Comparison of ENCODE assay signal across 20 cellular contexts in the genomic region with DNA sequence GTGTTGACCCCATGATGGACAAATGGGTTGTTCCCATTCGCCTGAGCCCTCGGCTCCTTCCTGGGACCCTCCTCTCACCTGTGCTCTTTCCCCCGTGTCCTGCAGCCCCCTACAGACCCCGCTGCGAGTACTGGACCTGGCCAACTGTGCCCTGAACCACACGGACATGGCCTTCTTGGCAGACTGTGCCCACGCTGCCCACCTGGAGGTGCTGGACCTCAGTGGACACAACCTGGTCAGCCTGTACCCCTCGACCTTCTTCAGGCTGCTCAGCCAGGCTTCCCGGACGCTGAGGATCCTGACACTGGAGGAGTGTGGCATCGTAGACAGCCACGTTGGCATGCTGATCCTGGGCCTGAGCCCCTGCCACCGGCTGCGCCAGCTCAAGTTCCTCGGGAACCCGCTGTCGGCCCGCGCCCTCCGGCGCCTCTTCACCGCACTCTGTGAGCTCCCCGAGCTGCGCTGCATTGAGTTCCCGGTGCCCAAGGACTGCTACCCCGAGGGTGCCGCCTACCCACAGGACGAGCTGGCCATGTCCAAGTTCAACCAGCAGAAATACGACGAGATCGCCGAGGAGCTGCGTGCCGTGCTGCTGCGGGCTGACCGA. TPM values are rescaled to one million over a fixed set of nuclear protein-coding genes. Genes with fewer than 3 reads are reported as not detected.
A peak's percentile ranks its signal among the peaks of the same experiment; 100 is the strongest.
DNase-seq lines count a peak whose midpoint lies in the region; ATAC-seq, FAIRE-seq and TF ChIP-seq lines count a peak whose summit lies in the region.
"Had no signal": no experiment of that assay in that cellular context is flagged by ENCODE, and none has a peak within 500 bp of the region (broad histone marks: within the 10 kb centered on the region; RNA-seq: fewer than 3 reads in every experiment).

No MANE protein-coding gene starts in this region.

- no peak overlapping the region for H2AFZ ChIP-seq in H1 (ENCODE audit: low read length)
- H2AFZ ChIP-seq in neuronal stem cell (ENCODE audit: low read length) = no peak overlapping the region

- peaks cover 0 to 6% of the 10 kb centered on the region in 2 experiments for H4K20me1 ChIP-seq in H1 (replicated peaks in 1 of 2; ENCODE audit: control insufficient read depth in 1 of 2, insufficient read depth in 2 of 2, low read length in 2 of 2)

- no peak overlapping the region for H3K56ac ChIP-seq in H1 (replicated peaks; ENCODE audit: insufficient read length, low read depth, low read length)

- no peak overlapping the region for H3K9ac ChIP-seq in H1 (replicated peaks in 1 of 4; ENCODE audit: extremely low read depth in 1 of 4, low read depth in 3 of 4, low read length in 3 of 4)
- H3K9ac ChIP-seq in neuronal stem cell (ENCODE audit: low read depth, low read length, poor library complexity) = no peak overlapping the region

- H3K27ac ChIP-seq in H1 (ENCODE audit: low read depth, low read length) (no peak overlapping the region; the same call in 1 of the 2 replicates), neuronal stem cell (replicated peaks; ENCODE audit: low read length) (no peak overlapping the region), upper lobe of right lung (no peak overlapping the region)
- H3K27ac ChIP-seq: C4-2B, SJCRH30 had no signal

- no peak overlapping the region for H2AK5ac ChIP-seq in H1 (ENCODE audit: low read depth, low read length)
- peak overlapping the region; percentile 53 for H2AK5ac ChIP-seq in neuronal stem cell (ENCODE audit: low read depth, low read length)

- TF ChIP-seq RAD21 in H1 (IDR thresholded peaks at IDR 0.05 in 1 of 2, conservative IDR thresholded peaks at IDR 0.05 in 1 of 2; ENCODE audit: low read depth in 2 of 2, low read length in 2 of 2) = no peak

- H3K27me3 ChIP-seq in H1 (replicated peaks in 1 of 4; ENCODE audit: control insufficient read depth in 3 of 4, extremely low read depth in 1 of 4, insufficient read depth in 3 of 4, low read length in 3 of 4) = no peaks in the 10 kb centered on the region
- no peaks in the 10 kb centered on the region for H3K27me3 ChIP-seq in neuronal stem cell (ENCODE audit: control insufficient read depth in 3 of 3, insufficient read depth in 3 of 3, low read depth in 1 of 3, low read length in 3 of 3)
- H3K27me3 ChIP-seq in upper lobe of right lung = peaks cover 8% of the 10 kb centered on the region
- H3K27me3 ChIP-seq: SJCRH30 had no signal

- H4K5ac ChIP-seq in H1 (ENCODE audit: insufficient read length, low read depth, low read length) = no peak overlapping the region

- CTCF ChIA-PET in H1 (lab: Charles Lee; ENCODE audit: partially characterized antibody) = interaction anchor here (0.6 to 1.9 kb wide), 9 partner anchors 9 to 252 kb away, joined by 3 to 5 read pairs (median 3); no protein-coding TSS in a partner anchor

- H2BK15ac ChIP-seq in H1 (ENCODE audit: low read length) = no peak overlapping the region
- H2BK15ac ChIP-seq in neuronal stem cell (ENCODE audit: low read length) = no peak overlapping the region

- no peaks in the 10 kb centered on the region for H3K79me2 ChIP-seq in H1 (ENCODE audit: control insufficient read depth in 1 of 2, insufficient read depth in 2 of 2, low read length in 2 of 2)

- no peak overlapping the region for H2BK20ac ChIP-seq in H1 (ENCODE audit: low read length)

- TF ChIP-seq EP300 in H1 (IDR thresholded peaks at IDR 0.05; ENCODE audit: borderline replicate concordance in 1 of 2, low read depth in 2 of 2, low read length in 2 of 2) = no peak

- H3K9me3 ChIP-seq in H1 (ENCODE audit: insufficient read depth in 2 of 2, low read depth in 1 of 2, low read length in 1 of 2) (no peaks in the 10 kb centered on the region), neuronal stem cell (replicated peaks in 1 of 2; ENCODE audit: control insufficient read depth in 2 of 2, insufficient read depth in 1 of 2, low read depth in 1 of 2, low read length in 2 of 2) (no peaks in the 10 kb centered on the region), upper lobe of right lung (no peaks in the 10 kb centered on the region)
- H3K9me3 ChIP-seq: SJCRH30 had no signal

- H2BK120ac ChIP-seq in H1 (replicated peaks; ENCODE audit: low read depth, low read length) = no peak overlapping the region
- H2BK120ac ChIP-seq in neuronal stem cell (ENCODE audit: low read depth, low read length) = no peak overlapping the region

- peaks cover 0 to 2% (median 0%) of the 10 kb centered on the region in 4 experiments; a peak in 1 of 7 replicates for H3K4me1 ChIP-seq in H1 (replicated peaks in 1 of 4; ENCODE audit: control insufficient read depth in 3 of 4, insufficient read depth in 4 of 4, low read length in 3 of 4)
- peaks cover 1 to 12% of the 10 kb centered on the region in 2 donors for H3K4me1 ChIP-seq in neuronal stem cell (ENCODE audit: control insufficient read depth in 2 of 2, insufficient read depth in 1 of 2, low read depth in 1 of 2, low read length in 2 of 2)
- peaks cover 4% of the 10 kb centered on the region for H3K4me1 ChIP-seq in upper lobe of right lung

- no peak overlapping the region for H3K4me3 ChIP-seq in H1 (ENCODE audit: extremely low read depth in 1 of 4, insufficient read depth in 2 of 4, low read depth in 3 of 4, low read length in 4 of 4)
- no peak overlapping the region for H3K4me3 ChIP-seq in neuronal stem cell (ENCODE audit: low read length in 2 of 2)
- no peak overlapping the region for H3K4me3 ChIP-seq in upper lobe of right lung
- H3K4me3 ChIP-seq: SJCRH30 had no signal

- H3K36me3 ChIP-seq in H1 (ENCODE audit: control insufficient read depth in 2 of 4, insufficient read depth in 4 of 4, low read length in 3 of 4) (no peaks in the 10 kb centered on the region), neuronal stem cell (replicated peaks in 1 of 2; ENCODE audit: control insufficient read depth in 2 of 2, insufficient read depth in 2 of 2, low read length in 2 of 2) (peaks cover 0 to 1% of the 10 kb centered on the region in 2 donors), upper lobe of right lung (no peaks in the 10 kb centered on the region)
- H3K36me3 ChIP-seq: SJCRH30 had no signal

- H3K4ac ChIP-seq in H1 (replicated peaks; ENCODE audit: insufficient read length, low read depth, low read length) = no peak overlapping the region
- H3K4ac ChIP-seq in neuronal stem cell (ENCODE audit: low read length) = no peak overlapping the region

- H3K23ac ChIP-seq in H1 (ENCODE audit: insufficient read length) = no peak overlapping the region
- H3K23ac ChIP-seq in neuronal stem cell (ENCODE audit: low read depth, low read length, poor library complexity) = peak overlapping the region; percentile 34

- TF ChIP-seq POLR2A in H1 (IDR thresholded peaks at IDR 0.05; ENCODE audit: control extremely low read depth in 1 of 2, low read depth in 2 of 2, low read length in 2 of 2) = no peak

- DNase-seq in cardiac septum (ENCODE audit: low spot score) = peak; percentile 74
- no peak for DNase-seq in left cardiac atrium
- DNase-seq in H1 (ENCODE audit: low read depth in 1 of 2, low spot score in 2 of 2) = no peak
- DNase-seq in neuronal stem cell (ENCODE audit: low spot score) = no peak
- DNase-seq in upper lobe of right lung = peak; percentile 63
- DNase-seq in NCI-H446 treated with DMSO at 0.1 percent for 48 hours (lab: John Stamatoyannopoulos, UW) = no peak
- no peak for DNase-seq in DMS79 treated with DMSO at 0.1 percent for 48 hours (lab: John Stamatoyannopoulos, UW)
- DNase-seq: EL, H7, NCI-H187, NCI-H345, NCI-H526 treated with DMSO at 0.1 percent for 48 hours, OCI-M1, RPMI8226, SJCRH30 had no signal

- no peak overlapping the region for H2BK5ac ChIP-seq in H1 (ENCODE audit: low read depth, low read length)
- H2BK5ac ChIP-seq in neuronal stem cell (ENCODE audit: low read length) = no peak overlapping the region

- no peak for ATAC-seq in left cardiac atrium
- ATAC-seq in upper lobe of right lung = no peak
- no peak for ATAC-seq in activated CD4-positive, CD25-positive, alpha-beta regulatory T cell treated with anti-CD3 and anti-CD28 coated beads, Interleukin-2, amount 50 U/mL, for 24 hours

- POLR2A ChIA-PET in H1 (lab: Charles Lee; ENCODE audit: partially characterized antibody) = interaction anchor here (1.2 to 1.6 kb wide), 2 partner anchors 13 to 23 kb away, joined by 4 to 5 read pairs; a partner anchor contains a TSS

- FAIRE-seq in H1 (lab: Jason Lieb, UNC) = no peak
- FAIRE-seq: GM19239 had no signal

- WGBS in H1 (ENCODE audit: extremely low coverage in 1 of 2, insufficient coverage in 1 of 2, insufficient read length in 1 of 2, insufficient replicate concordance in 2 of 2, low coverage in 1 of 2, low lambda C conversion rate in 2 of 2, missing lambda C conversion rate in 1 of 2), 2 experiments = 93% methylated on average over 36 of the region's 36 CpGs; no CpG with 5 or more reads in 1 of the 2 experiments
- WGBS in neuronal stem cell (ENCODE audit: extremely low coverage in 2 of 2, insufficient read length in 2 of 2, insufficient replicate concordance in 1 of 2), 2 donors = no CpG with 5 or more reads among the region's 36 CpGs

- no peak overlapping the region for H3K4me2 ChIP-seq in H1 (ENCODE audit: insufficient read depth in 1 of 2, low read depth in 2 of 2, low read length in 2 of 2)
- H3K4me2 ChIP-seq in neuronal stem cell (ENCODE audit: insufficient read depth, low read length, poor library complexity, severe bottlenecking) = no peak overlapping the region

- intact Hi-C loops in cardiac septum (cut with DNase I) (no loop called here), left cardiac atrium (cut with DNase I) (no loop called here), upper lobe of right lung (cut with DNase I) (no loop called here)

- H3K14ac ChIP-seq in H1 (ENCODE audit: insufficient read length) = no peak overlapping the region
- no peak overlapping the region for H3K14ac ChIP-seq in neuronal stem cell (ENCODE audit: low read length)

- TF ChIP-seq CTCF in H1 (IDR thresholded peaks at IDR 0.05; ENCODE audit: control extremely low read depth in 1 of 3, insufficient read depth in 1 of 3, low read depth in 1 of 3, low read length in 3 of 3) (no peak), upper lobe of right lung (IDR thresholded peaks at IDR 0.05) (no peak)

- H2BK12ac ChIP-seq in H1 (ENCODE audit: low read depth, low read length) = 0 out of 2 replicates have a peak overlapping the region, but pooled peaks have one; percentile 43
- H2BK12ac ChIP-seq in neuronal stem cell (ENCODE audit: low read length) = no peak overlapping the region

- no peaks in the 10 kb centered on the region for H3K23me2 ChIP-seq in H1 (ENCODE audit: low read depth, low read length)

- no peaks in the 10 kb centered on the region for H3K79me1 ChIP-seq in H1 (ENCODE audit: low read depth, low read length)
- H3K79me1 ChIP-seq in neuronal stem cell (ENCODE audit: low read depth, low read length) = peaks cover 5% of the 10 kb centered on the region

- H4K8ac ChIP-seq in H1 (ENCODE audit: extremely low read depth, insufficient read depth, low read length) (peak overlapping the region; percentile 68; the same call in 1 of the 2 replicates), neuronal stem cell (ENCODE audit: low read depth, low read length) (no peak overlapping the region)

- no peak overlapping the region for H3K18ac ChIP-seq in H1 (ENCODE audit: extremely low read depth, low read length)
- no peak overlapping the region for H3K18ac ChIP-seq in neuronal stem cell (ENCODE audit: low read length)

- H4K91ac ChIP-seq in H1 (replicated peaks; ENCODE audit: insufficient read length, low read length) (no peak overlapping the region), neuronal stem cell (ENCODE audit: low read depth, low read length, poor library complexity) (no peak overlapping the region)

RNA-seq across cellular contexts. Expression of a gene that starts 3.4 kb away (rescaled TPM):
- total RNA-seq in cardiac septum = 8.5 TPM
- 10 to 100 TPM; 16.5 to 35.9 TPM for total RNA-seq in left cardiac atrium
- not detected in 2 replicates for total RNA-seq in H1 (2021; fragmentation: NEBNext Ultra II Directional; extraction: Animal tissue kit (Norgen Biotek cat#: 25700))
- polyA plus RNA-seq in H1 (2011; rRNA removed) = not detected in 2 replicates
- polyA plus RNA-seq in H1 (2011; cell fraction: cytosol; rRNA removed) = not detected
- not detected for polyA plus RNA-seq in H1 (2011; cell fraction: nucleus; rRNA removed)
- polyA plus RNA-seq in H1 (2012, experiment 1 of 2) = not detected in 4 replicates
- polyA plus RNA-seq in H1 (2012, experiment 2 of 2) = not detected
- polyA plus RNA-seq in H1 (2013, experiment 1 of 2) = not detected
- not detected for polyA plus RNA-seq in H1 (2013, experiment 2 of 2)
- polyA minus RNA-seq in H1 (2011; rRNA and poly(A)+ RNA removed) = not detected in 2 replicates
- not detected for polyA minus RNA-seq in H1 (2011; cell fraction: cytosol; rRNA and poly(A)+ RNA removed)
- not detected for polyA minus RNA-seq in H1 (2011; cell fraction: nucleus; rRNA and poly(A)+ RNA removed)
- polyA plus RNA-seq in neuronal stem cell (2013, experiment 1 of 2) = 0.03 TPM
- polyA plus RNA-seq in neuronal stem cell (2013, experiment 2 of 2) = not detected
- not detected for total RNA-seq in upper lobe of right lung
- total RNA-seq: A172, H7, HT1080, SJCRH30 had no signal

RNA-seq across cellular contexts. Expression of a gene that starts 23.2 kb away (rescaled TPM):
- total RNA-seq in cardiac septum (9.6 TPM), left cardiac atrium (1 to 10 TPM; 7.8 to 9.6 TPM), upper lobe of right lung (5.5 TPM)
- total RNA-seq in H1 (2021; fragmentation: NEBNext Ultra II Directional; extraction: Animal tissue kit (Norgen Biotek cat#: 25700)) = 7.2 and 8.0 TPM in 2 replicates
- polyA plus RNA-seq in H1 (2011; rRNA removed) = 2.9 and 3.4 TPM in 2 replicates
- polyA plus RNA-seq in H1 (2011; cell fraction: cytosol; rRNA removed) = 3.9 TPM
- polyA plus RNA-seq in H1 (2011; cell fraction: nucleus; rRNA removed) = 4.5 TPM
- 4.7 to 6.8 TPM (median 5.7 TPM) in 4 replicates for polyA plus RNA-seq in H1 (2012, experiment 1 of 2)
- polyA plus RNA-seq in H1 (2012, experiment 2 of 2) = 1.6 TPM
- 4.8 TPM for polyA plus RNA-seq in H1 (2013, experiment 1 of 2)
- polyA plus RNA-seq in H1 (2013, experiment 2 of 2) = 5.6 TPM
- polyA minus RNA-seq in H1 (2011; rRNA and poly(A)+ RNA removed) = 3.1 and 3.8 TPM in 2 replicates
- 3.6 TPM for polyA minus RNA-seq in H1 (2011; cell fraction: cytosol; rRNA and poly(A)+ RNA removed)
- 6.9 TPM for polyA minus RNA-seq in H1 (2011; cell fraction: nucleus; rRNA and poly(A)+ RNA removed)
- polyA plus RNA-seq in neuronal stem cell (2013, experiment 1 of 2) = 5.2 TPM
- 5.1 TPM for polyA plus RNA-seq in neuronal stem cell (2013, experiment 2 of 2)

RNA-seq across cellular contexts. Expression of a gene that starts 23.4 kb away (rescaled TPM):
- total RNA-seq in cardiac septum (580 TPM), left cardiac atrium (100 to 1,000 TPM; 395 to 449 TPM), upper lobe of right lung (94.0 TPM)
- 86.1 and 87.3 TPM in 2 replicates for total RNA-seq in H1 (2021; fragmentation: NEBNext Ultra II Directional; extraction: Animal tissue kit (Norgen Biotek cat#: 25700))
- polyA plus RNA-seq in H1 (2011; rRNA removed) = 59.7 and 80.6 TPM in 2 replicates
- 67.8 TPM for polyA plus RNA-seq in H1 (2011; cell fraction: cytosol; rRNA removed)
- polyA plus RNA-seq in H1 (2011; cell fraction: nucleus; rRNA removed) = 130 TPM
- 86.7 to 111 TPM (median 100 TPM) in 4 replicates for polyA plus RNA-seq in H1 (2012, experiment 1 of 2)
- polyA plus RNA-seq in H1 (2012, experiment 2 of 2) = 40.5 TPM
- 113 TPM for polyA plus RNA-seq in H1 (2013, experiment 1 of 2)
- 113 TPM for polyA plus RNA-seq in H1 (2013, experiment 2 of 2)
- 125 and 144 TPM in 2 replicates for polyA minus RNA-seq in H1 (2011; rRNA and poly(A)+ RNA removed)
- polyA minus RNA-seq in H1 (2011; cell fraction: cytosol; rRNA and poly(A)+ RNA removed) = 67.0 TPM
- polyA minus RNA-seq in H1 (2011; cell fraction: nucleus; rRNA and poly(A)+ RNA removed) = 99.3 TPM
- polyA plus RNA-seq in neuronal stem cell (2013, experiment 1 of 2) = 60.5 TPM
- polyA plus RNA-seq in neuronal stem cell (2013, experiment 2 of 2) = 67.5 TPM

Comparison
In these comparisons a context has a peak if more than half of its experiments do, and no peak if none do; other contexts are left out.
1. DNase-seq: peak in cardiac septum (single experiment) and upper lobe of right lung (single experiment); none in left cardiac atrium (single experiment), H1 (0 of 2), neuronal stem cell (single experiment), NCI-H446 treated with DMSO at 0.1 percent for 48 hours (single experiment) and DMS79 treated with DMSO at 0.1 percent for 48 hours (single experiment).